Comparison of ENCODE assay signal across 14 cellular contexts in the genomic region with DNA sequence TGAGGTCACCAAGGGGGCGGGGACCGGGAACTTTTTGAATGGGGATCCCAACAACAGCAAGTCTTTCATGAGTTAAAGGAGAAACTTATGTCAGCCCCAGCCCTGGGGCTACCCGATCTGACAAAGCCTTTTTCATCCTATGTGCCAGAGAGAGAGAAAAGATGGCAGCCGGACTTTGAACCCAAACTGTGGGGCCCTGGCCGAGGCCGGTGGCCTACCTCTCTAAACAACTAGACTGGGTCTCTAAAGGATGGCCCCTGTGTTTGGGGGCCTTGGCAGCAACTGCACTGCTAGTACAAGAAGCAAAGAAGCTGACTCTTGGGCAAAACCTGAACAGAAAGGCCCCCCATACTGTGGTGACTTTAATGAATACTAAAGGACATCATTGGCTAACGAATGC. TPM values are rescaled to one million over a fixed set of nuclear protein-coding genes. Genes with fewer than 3 reads are reported as not detected.
"Had no signal": no experiment of that assay in that cellular context is flagged by ENCODE, and none has a peak within 500 bp of the region (broad histone marks: within the 10 kb centered on the region; RNA-seq: fewer than 3 reads in every experiment).

No MANE protein-coding gene starts in this region.

RNA-seq across cellular contexts. Expression of a gene that starts 31.3 kb away (rescaled TPM):
- total RNA-seq: activated B cell treated with CpG ODN at 0.5 μM for 24 hours; activated CD4-positive, alpha-beta memory T cell treated with anti-CD3 and anti-CD28 coated beads for 36 hours; activated CD4-positive, alpha-beta memory T cell treated with anti-CD3 and anti-CD28 coated beads, Interleukin-2, amount 10 ng/mL, durations not matched to agents 7 days and 5 days; activated CD4-positive, alpha-beta T cell treated with anti-CD3 and anti-CD28 coated beads for 36 hours; activated CD4-positive, alpha-beta T cell treated with anti-CD3 and anti-CD28 coated beads, Interleukin-2, amount 10 ng/mL, durations not matched to agents 24 days and 14 days; activated CD4-positive, alpha-beta T cell treated with anti-CD3 and anti-CD28 coated beads, Interleukin-2, amount 10 ng/mL, durations not matched to agents 7 days and 5 days; activated CD8-positive, alpha-beta memory T cell treated with anti-CD3 and anti-CD28 coated beads for 36 hours; activated CD8-positive, alpha-beta memory T cell treated with anti-CD3 and anti-CD28 coated beads, Interleukin-2, amount 10 ng/mL, durations not matched to agents 7 days and 5 days; activated CD8-positive, alpha-beta T cell treated with anti-CD3 and anti-CD28 coated beads for 36 hours; activated CD8-positive, alpha-beta T cell treated with anti-CD3 and anti-CD28 coated beads, Interleukin-2, amount 10 ng/mL, durations not matched to agents 7 days and 5 days; T-helper 1 cell treated with Interleukin-12 subunit alpha and Interleukin-12 subunit beta and Interleukin-4 antibody, amounts not matched to agents 30 ng/mL and 1 ng/mL, for 36 hours; T-helper 17 cell; T-helper 2 cell treated with Interferon-gamma antibody and Interleukin-4, amounts not matched to agents 100 ng/mL and 5 ng/mL, for 36 hours; WTC11 had no signal

RNA-seq across cellular contexts. Expression of a gene that starts 48.6 kb away (rescaled TPM):
- total RNA-seq: activated CD4-positive, alpha-beta memory T cell treated with anti-CD3 and anti-CD28 coated beads for 36 hours; activated CD4-positive, alpha-beta T cell treated with anti-CD3 and anti-CD28 coated beads for 36 hours; activated CD4-positive, alpha-beta T cell treated with anti-CD3 and anti-CD28 coated beads, Interleukin-2, amount 10 ng/mL, durations not matched to agents 24 days and 14 days; activated CD4-positive, alpha-beta T cell treated with anti-CD3 and anti-CD28 coated beads, Interleukin-2, amount 10 ng/mL, durations not matched to agents 7 days and 5 days; activated CD8-positive, alpha-beta memory T cell treated with anti-CD3 and anti-CD28 coated beads for 36 hours; activated CD8-positive, alpha-beta memory T cell treated with anti-CD3 and anti-CD28 coated beads, Interleukin-2, amount 10 ng/mL, durations not matched to agents 7 days and 5 days; activated CD8-positive, alpha-beta T cell treated with anti-CD3 and anti-CD28 coated beads for 36 hours; activated CD8-positive, alpha-beta T cell treated with anti-CD3 and anti-CD28 coated beads, Interleukin-2, amount 10 ng/mL, durations not matched to agents 7 days and 5 days; T-helper 1 cell treated with Interleukin-12 subunit alpha and Interleukin-12 subunit beta and Interleukin-4 antibody, amounts not matched to agents 30 ng/mL and 1 ng/mL, for 36 hours; T-helper 17 cell; T-helper 2 cell treated with Interferon-gamma antibody and Interleukin-4, amounts not matched to agents 100 ng/mL and 5 ng/mL, for 36 hours; WTC11 had no signal
